Comparison of ENCODE assay signal across 8 cellular contexts in the genomic region with DNA sequence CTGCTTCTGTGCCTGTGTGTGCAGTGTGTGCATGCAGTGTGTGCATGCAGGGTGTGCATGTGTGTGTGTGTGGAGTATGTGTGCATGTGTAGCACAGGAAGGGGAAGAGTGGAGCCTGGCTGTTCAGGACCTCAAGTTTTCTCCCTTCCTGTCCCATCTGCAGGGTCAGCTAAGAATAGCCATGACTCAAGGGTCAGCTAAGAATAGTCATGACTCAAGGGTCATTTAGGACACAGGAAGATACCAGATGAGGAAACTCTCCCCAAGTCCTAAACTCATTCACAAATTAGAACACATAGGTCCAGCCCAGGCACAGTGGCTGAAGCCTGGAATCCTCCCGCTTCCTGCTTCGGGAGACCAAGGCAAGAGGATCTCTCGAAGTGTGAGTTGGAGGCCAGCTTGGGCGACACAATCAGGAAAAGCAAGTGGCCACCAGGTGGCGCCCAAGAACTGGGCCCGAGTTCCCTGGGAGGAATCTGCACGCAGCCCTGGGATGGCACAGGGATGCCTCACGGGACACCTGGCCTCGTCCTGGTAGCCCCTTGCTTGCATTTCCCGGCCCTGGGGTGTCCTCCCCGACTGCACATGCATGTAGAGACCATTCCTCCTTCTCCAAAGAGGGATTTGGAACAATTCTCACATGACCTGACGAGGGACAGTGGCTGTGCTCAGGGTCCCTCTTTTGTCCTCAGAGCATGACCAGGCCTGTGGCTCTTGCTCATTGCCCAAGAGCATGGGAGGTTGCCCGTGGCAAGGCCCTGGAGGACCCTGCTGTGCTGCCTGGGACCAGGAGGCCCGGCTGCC. TPM values are rescaled to one million over a fixed set of nuclear protein-coding genes. Genes with fewer than 3 reads are reported as not detected.
DNase-seq lines count a peak whose midpoint lies in the region; ATAC-seq, FAIRE-seq and TF ChIP-seq lines count a peak whose summit lies in the region.

No MANE protein-coding gene starts in this region.

- no peaks in the 10 kb centered on the region for H3K9me3 Mint-ChIP-seq in activated T-helper 2 cell treated with anti-CD3 and anti-CD28 coated beads, Interferon-gamma antibody, Interleukin-2, Interleukin-4, amounts not matched to agents 10 μg/mL and 5 μg/mL and 100 μg/mL, durations not matched to agents 14 hours and 24 hours and 36 hours

- no peak for TF ChIP-seq POLR2A in GM12892 (IDR thresholded peaks at IDR 0.05; ENCODE audit: low read depth, low read length)
- no peak for TF ChIP-seq POLR2A in gastrocnemius medialis (IDR thresholded peaks at IDR 0.05)

- in situ Hi-C loops in gastrocnemius medialis (cut with MboI; ENCODE audit: low sequenced_read_pairs in 4 of 4): loop anchor here in 3 of 4 donors (10.0 to 25.0 kb wide), 3 partner anchors 89 to 306 kb away; no protein-coding TSS in a partner anchor

- H3K36me3 Mint-ChIP-seq in activated T-helper 2 cell treated with anti-CD3 and anti-CD28 coated beads, Interferon-gamma antibody, Interleukin-2, Interleukin-4, amounts not matched to agents 10 μg/mL and 5 μg/mL and 100 μg/mL, durations not matched to agents 14 hours and 24 hours and 36 hours (ENCODE audit: low read depth): no peaks in the 10 kb centered on the region

- no peaks in the 10 kb centered on the region for H3K36me3 ChIP-seq in gastrocnemius medialis

- H3K27ac ChIP-seq in HL-60 (replicated peaks): no peak overlapping the region
- no peak overlapping the region for H3K27ac ChIP-seq in gastrocnemius medialis

- H3K4me3 ChIP-seq in HL-60 (replicated peaks; ENCODE audit: insufficient read depth, low read length) (no peak overlapping the region), gastrocnemius medialis (no peak overlapping the region)

- H3K27ac Mint-ChIP-seq in activated T-helper 2 cell treated with anti-CD3 and anti-CD28 coated beads, Interferon-gamma antibody, Interleukin-2, Interleukin-4, amounts not matched to agents 10 μg/mL and 5 μg/mL and 100 μg/mL, durations not matched to agents 14 hours and 24 hours and 36 hours: no peak overlapping the region

- peaks cover 5% of the 10 kb centered on the region for H3K27me3 Mint-ChIP-seq in activated T-helper 2 cell treated with anti-CD3 and anti-CD28 coated beads, Interferon-gamma antibody, Interleukin-2, Interleukin-4, amounts not matched to agents 10 μg/mL and 5 μg/mL and 100 μg/mL, durations not matched to agents 14 hours and 24 hours and 36 hours (ENCODE audit: low read depth)

- H3K9me3 ChIP-seq in gastrocnemius medialis: no peaks in the 10 kb centered on the region

- H3K27me3 ChIP-seq in HL-60 (ENCODE audit: insufficient read depth, poor library complexity, severe bottlenecking) (no peaks in the 10 kb centered on the region), gastrocnemius medialis (no peaks in the 10 kb centered on the region)

- no peak overlapping the region for H3K4me3 Mint-ChIP-seq in activated T-helper 2 cell treated with anti-CD3 and anti-CD28 coated beads, Interferon-gamma antibody, Interleukin-2, Interleukin-4, amounts not matched to agents 10 μg/mL and 5 μg/mL and 100 μg/mL, durations not matched to agents 14 hours and 24 hours and 36 hours (ENCODE audit: low read depth)

- FAIRE-seq in GM12892 (lab: Jason Lieb, UNC): peak; percentile 87

- H3K4me1 Mint-ChIP-seq in activated T-helper 2 cell treated with anti-CD3 and anti-CD28 coated beads, Interferon-gamma antibody, Interleukin-2, Interleukin-4, amounts not matched to agents 10 μg/mL and 5 μg/mL and 100 μg/mL, durations not matched to agents 14 hours and 24 hours and 36 hours (ENCODE audit: low read depth): no peaks in the 10 kb centered on the region

- peak; percentile 73 for TF ChIP-seq CTCF in HL-60 (IDR thresholded peaks at IDR 0.05; ENCODE audit: insufficient read depth, low read length)
- peak; percentile 32 to 74 (median 59) for TF ChIP-seq CTCF in gastrocnemius medialis (IDR thresholded peaks at IDR 0.05 in 4 of 5, conservative IDR thresholded peaks at IDR 0.05 in 1 of 5)

- peak; percentile 60 for DNase-seq in A172 (ENCODE audit: low spot score)
- no peak for DNase-seq in GM12892 (ENCODE audit: insufficient read length)
- DNase-seq in HL-60 (ENCODE audit: low read depth in 1 of 2, low spot score in 1 of 2): peak; percentile 35 to 55
- peak; percentile 84 for DNase-seq in RPMI8226
- peak; percentile 42 for DNase-seq in activated T-helper 2 cell treated with anti-CD3 and anti-CD28 coated beads, Interferon-gamma antibody, Interleukin-2, Interleukin-4, amounts not matched to agents 10 μg/mL and 5 μg/mL and 100 μg/mL, durations not matched to agents 14 hours and 24 hours and 36 hours (ENCODE audit: low spot score)
- DNase-seq in Right ventricle myocardium superior: peak; percentile 78
- DNase-seq in gastrocnemius medialis: no peak

- intact Hi-C loops in activated T-helper 2 cell treated with anti-CD3 and anti-CD28 coated beads, Interferon-gamma antibody, Interleukin-2, Interleukin-4, amounts not matched to agents 10 μg/mL and 5 μg/mL and 100 μg/mL, durations not matched to agents 14 hours and 24 hours and 36 hours (cut with micrococcal nuclease): no loop called here
- intact Hi-C loops in Right ventricle myocardium superior (cut with DNase I) (loop anchor here (5.0 to 10.0 kb wide), 2 partner anchors 156 to 309 kb away; no protein-coding TSS in a partner anchor), gastrocnemius medialis (cut with DNase I; ENCODE audit: low total_unique reads) (no loop called here)

- H3K4me1 ChIP-seq in gastrocnemius medialis: peaks cover 10 to 12% of the 10 kb centered on the region in 2 donors

- ATAC-seq in Right ventricle myocardium superior (ENCODE audit: poor library complexity) (peak; percentile 72), gastrocnemius medialis (peak; percentile 69 to 86), HG03045 (IDR thresholded peaks at IDR 0.05; ENCODE audit: unreplicated experiment) (no peak)

RNA-seq across cellular contexts. Expression of gene VOPP1, which starts 21.4 kb away (rescaled TPM):
- total RNA-seq in A172 (2014; rRNA removed; shearing (Covaris generic)): 112 and 129 TPM in 2 replicates
- polyA plus RNA-seq in GM12892 (2012; ENCODE audit: missing spikeins): 210 TPM
- 53.7 and 56.0 TPM in 2 replicates for total RNA-seq in activated T-helper 2 cell treated with anti-CD3 and anti-CD28 coated beads, Interferon-gamma antibody, Interleukin-2, Interleukin-4, amounts not matched to agents 10 μg/mL and 5 μg/mL and 100 μg/mL, durations not matched to agents 14 hours and 24 hours and 36 hours
- total RNA-seq in Right ventricle myocardium superior: 21.8 TPM
- 10 to 100 TPM; 17.3 to 27.9 (median 26.5) TPM for total RNA-seq in gastrocnemius medialis

Comparison
In these comparisons a context has a peak if more than half of its experiments do, and no peak if none do; other contexts are left out.
1. DNase-seq: peak in A172 (single experiment), HL-60 (2 of 2), RPMI8226 (single experiment), activated T-helper 2 cell treated with anti-CD3 and anti-CD28 coated beads, Interferon-gamma antibody, Interleukin-2, Interleukin-4, amounts not matched to agents 10 μg/mL and 5 μg/mL and 100 μg/mL, durations not matched to agents 14 hours and 24 hours and 36 hours (single experiment) and Right ventricle myocardium superior (single experiment); none in GM12892 (single experiment) and gastrocnemius medialis (0 of 2).